In the genomic region with DNA sequence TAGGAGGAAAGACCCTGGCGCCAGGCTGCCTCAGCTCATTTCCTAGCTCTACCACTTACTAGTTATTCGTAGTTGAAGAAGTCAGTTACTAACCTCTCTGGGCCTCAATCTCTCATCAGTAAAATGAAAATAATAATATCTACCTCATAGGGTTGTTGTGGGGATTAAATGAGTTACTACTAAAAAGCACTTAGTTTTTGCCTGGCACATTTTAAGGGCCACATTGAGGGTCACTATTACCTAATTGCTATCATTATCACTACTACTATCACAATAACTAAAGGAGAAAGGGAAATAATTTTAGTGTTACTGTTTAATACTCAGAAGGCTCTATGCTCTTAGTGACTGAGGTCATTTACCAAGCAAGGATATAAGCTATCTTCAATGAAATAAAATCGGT, we compare ENCODE assay signal across 1 cellular context.
TF ChIP-seq lines count a peak whose summit lies in the region.

No MANE protein-coding gene starts in this region.

TF ChIP-seq in SK-N-SH, 30 proteins besides CTCF, POLR2A, EP300 and RAD21 (continued from another document):
- TF ChIP-seq RFX5 (IDR thresholded peaks at IDR 0.05; ENCODE audit: low read length): no peak
